10 cellular contexts compared by ENCODE assay signal in the genomic region with DNA sequence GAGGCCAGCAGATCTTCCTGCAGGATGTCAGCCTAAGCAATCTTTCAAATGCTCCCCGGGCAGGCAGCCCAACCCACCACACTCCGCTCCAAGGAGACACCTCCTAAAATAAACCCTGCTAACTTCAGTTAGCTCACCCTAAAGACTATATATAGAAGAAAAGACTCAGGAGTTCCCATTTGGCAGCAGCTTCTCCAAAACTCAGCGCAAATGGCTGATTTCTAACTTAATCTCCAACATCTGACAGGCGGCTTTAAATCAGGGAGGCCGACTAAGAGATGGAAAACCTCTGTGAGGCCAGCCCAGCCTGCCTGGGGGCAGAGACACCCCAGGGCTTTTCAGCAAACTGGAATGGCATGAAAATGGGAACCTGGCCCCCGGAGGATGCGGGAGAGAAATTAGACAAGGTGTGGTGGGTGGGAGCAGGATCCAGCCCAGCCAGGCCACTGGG.
DNase-seq lines count a peak whose midpoint lies in the region; ATAC-seq lines count a peak whose summit lies in the region.
"Had no signal": no experiment of that assay in that cellular context is flagged by ENCODE, and none has a peak within 500 bp of the region (broad histone marks: within the 10 kb centered on the region; RNA-seq: fewer than 3 reads in every experiment).

No MANE protein-coding gene starts in this region.

- H3K4me1 ChIP-seq in GM23248 (ENCODE audit: insufficient read depth): peaks cover 23% of the 10 kb centered on the region

- no peak overlapping the region for H3K4me3 Mint-ChIP-seq in immature natural killer cell
- H3K4me3 Mint-ChIP-seq: activated CD8-positive, alpha-beta memory T cell treated with anti-CD3 and anti-CD28 coated beads, Interleukin-2, amount 10 ng/mL, durations not matched to agents 7 days and 5 days had no signal

- peaks cover 0 to 3% (median 0%) of the 10 kb centered on the region in 3 donors for H3K27me3 Mint-ChIP-seq in immature natural killer cell (ENCODE audit: low read depth in 3 of 3)
- H3K27me3 Mint-ChIP-seq: activated CD8-positive, alpha-beta memory T cell treated with anti-CD3 and anti-CD28 coated beads, Interleukin-2, amount 10 ng/mL, durations not matched to agents 7 days and 5 days had no signal

- WGBS in GM23248 (ENCODE audit: low coverage in 1 of 2, low lambda C conversion rate in 2 of 2, missing lambda C conversion rate in 2 of 2), 2 experiments: 26 to 34% methylated on average over 7 of the region's 7 CpGs

- peak overlapping the region in 4 of 6 donors; percentile 35 to 58 (median 54) for H3K27ac Mint-ChIP-seq in immature natural killer cell
- H3K27ac Mint-ChIP-seq: activated CD8-positive, alpha-beta memory T cell treated with anti-CD3 and anti-CD28 coated beads, Interleukin-2, amount 10 ng/mL, durations not matched to agents 7 days and 5 days had no signal

- DNase-seq in GM23248 (peak; percentile 70), amniotic epithelial cell (ENCODE audit: low read depth) (peak; percentile 49), immature natural killer cell (no peak), NCI-H1105 treated with DMSO at 0.1 percent for 48 hours (lab: John Stamatoyannopoulos, UW) (no peak), epidermal melanocyte (ENCODE audit: insufficient read length, low spot score) (no peak)
- DNase-seq: activated CD8-positive, alpha-beta memory T cell treated with anti-CD3 and anti-CD28 coated beads, Interleukin-2, amount 10 ng/mL, durations not matched to agents 7 days and 5 days; stimulated activated CD4-positive, alpha-beta T cell treated with anti-CD3 and anti-CD28 coated beads, Interleukin-4, amount 100 ng/mL, for 1 hour had no signal

- H3K4me1 Mint-ChIP-seq in immature natural killer cell: peaks cover 75 to 85% of the 10 kb centered on the region in 2 donors

- H3K79me2 ChIP-seq in GM23248 (ENCODE audit: insufficient read depth): peaks cover 97% of the 10 kb centered on the region

- H3K9ac ChIP-seq in GM23248: peak overlapping the region; percentile 37

- no peak overlapping the region for H2AFZ ChIP-seq in GM23248

- in situ Hi-C loops in GM23248 (cut with MboI): loop anchor here (5.0 kb wide), 1 partner anchor 53 kb away; no protein-coding TSS in a partner anchor

- H3K36me3 ChIP-seq in GM23248 (ENCODE audit: low read depth): no peaks in the 10 kb centered on the region

- H3K27ac ChIP-seq in GM23248 (peak overlapping the region; percentile 39; the same call in 1 of the 2 replicates), skin epidermis (peak overlapping the region in 11 of 21 experiments; percentile 18 to 69 (median 43))

- H3K9me2 ChIP-seq in GM23248 (ENCODE audit: insufficient read depth): no peaks in the 10 kb centered on the region

- H4K20me1 ChIP-seq in GM23248 (ENCODE audit: insufficient read depth): peaks cover 11% of the 10 kb centered on the region; the same call in 1 of the 2 replicates

- no peaks in the 10 kb centered on the region for H3K27me3 ChIP-seq in GM23248 (replicated peaks; ENCODE audit: insufficient read depth)

- peaks cover 18% of the 10 kb centered on the region for H3F3A ChIP-seq in GM23248 (ENCODE audit: insufficient read depth)

- no peak for ATAC-seq in HG02763 (IDR thresholded peaks at IDR 0.05; ENCODE audit: unreplicated experiment)
- ATAC-seq in HG02642 (IDR thresholded peaks at IDR 0.05; ENCODE audit: poor library complexity, unreplicated experiment): no peak
- ATAC-seq: activated CD8-positive, alpha-beta memory T cell treated with anti-CD3 and anti-CD28 coated beads, Interleukin-2, amount 10 ng/mL, durations not matched to agents 7 days and 5 days had no signal

- no peaks in the 10 kb centered on the region for H3K9me3 ChIP-seq in GM23248 (ENCODE audit: low read depth)

- H3K4me3 ChIP-seq in GM23248: no peak overlapping the region
- no peak overlapping the region for H3K4me3 ChIP-seq in skin epidermis

- peak overlapping the region; percentile 10 for H3K4me2 ChIP-seq in GM23248 (ENCODE audit: unreplicated experiment)

- H3K36me3 Mint-ChIP-seq in immature natural killer cell: peaks cover 0 to 6% (median 0%) of the 10 kb centered on the region in 3 donors

- no peaks in the 10 kb centered on the region for H3K9me3 Mint-ChIP-seq in immature natural killer cell

Comparison
In these comparisons a context has a peak if more than half of its experiments do, and no peak if none do; other contexts are left out.
1. DNase-seq: peak in GM23248 (single experiment) and amniotic epithelial cell (single experiment); none in immature natural killer cell (0 of 3), NCI-H1105 treated with DMSO at 0.1 percent for 48 hours (single experiment) and epidermal melanocyte (single experiment).